ENCODE assay signal across 1 cellular context in genomic region chr13:99388334-99388923, GRCh38.
TF ChIP-seq lines count a peak whose summit lies in the region.

No MANE protein-coding gene starts in this region.

TF ChIP-seq in IMR-90, 13 proteins besides CTCF, POLR2A, EP300 and RAD21:
- TF ChIP-seq USF2 (IDR thresholded peaks at IDR 0.05; ENCODE audit: low read depth, low read length): no peak
- TF ChIP-seq SMC3 (IDR thresholded peaks at IDR 0.05; ENCODE audit: low read depth, low read length): no peak
- TF ChIP-seq RCOR1 (IDR thresholded peaks at IDR 0.05; ENCODE audit: insufficient replicate concordance, low read length): no peak
- TF ChIP-seq ELK1 (IDR thresholded peaks at IDR 0.05; ENCODE audit: borderline replicate concordance, low read depth, low read length): no peak
